ENCODE assay signal across 10 cellular contexts in genomic region chr9:4235951-4236804, GRCh38.
DNase-seq lines count a peak whose midpoint lies in the region; ATAC-seq and TF ChIP-seq lines count a peak whose summit lies in the region.
"Had no signal": no experiment of that assay in that cellular context is flagged by ENCODE, and none has a peak within 500 bp of the region (broad histone marks: within the 10 kb centered on the region; RNA-seq: fewer than 3 reads in every experiment).

No MANE protein-coding gene starts in this region.

- H3K4me3 ChIP-seq in left ventricle myocardium inferior (no peak overlapping the region), uterus (no peak overlapping the region)

- peak overlapping the region; percentile 72 for H3K27ac ChIP-seq in left ventricle myocardium inferior (replicated peaks)
- peak overlapping the region; percentile 49 to 79 for H3K27ac ChIP-seq in uterus
- H3K27ac ChIP-seq: C4-2B had no signal

- no peaks in the 10 kb centered on the region for H3K27me3 ChIP-seq in left ventricle myocardium inferior (ENCODE audit: low read depth)
- no peaks in the 10 kb centered on the region for H3K27me3 ChIP-seq in uterus

- intact Hi-C loops in left ventricle myocardium inferior (cut with micrococcal nuclease) (no loop called here), Right ventricle myocardium inferior (cut with DNase I) (no loop called here), left colon (cut with DNase I, micrococcal nuclease) (no loop called here), uterus (cut with DNase I; ENCODE audit: low total_unique reads) (no loop called here)

- TF ChIP-seq CTCF in left ventricle myocardium inferior (IDR thresholded peaks at IDR 0.05; ENCODE audit: borderline replicate concordance) (no peak), uterus (IDR thresholded peaks at IDR 0.05) (no peak)

- H3K9me3 ChIP-seq in left ventricle myocardium inferior (replicated peaks) (peaks cover 10% of the 10 kb centered on the region), uterus (no peaks in the 10 kb centered on the region)

- DNase-seq in left ventricle myocardium inferior (no peak), Right ventricle myocardium inferior (ENCODE audit: missing footprints) (no peak), astrocyte of the hippocampus (ENCODE audit: low read depth, low spot score) (peak; percentile 90), left colon (no peak), uterus (no peak), NCI-H446 (lab: John Stamatoyannopoulos, UW) (no peak), GF-D8 (lab: John Stamatoyannopoulos, UW) (no peak)
- no peak for DNase-seq in stimulated activated CD4-positive, alpha-beta T cell treated with anti-CD3 and anti-CD28 coated beads, Interleukin-2, amount 100 ng/mL, for 24 hours
- DNase-seq: NCI-H510A had no signal

- ATAC-seq in Right ventricle myocardium inferior = no peak
- ATAC-seq in left colon = peak; percentile 98

- H3K4me1 ChIP-seq in left ventricle myocardium inferior = peaks cover 15% of the 10 kb centered on the region
- no peaks in the 10 kb centered on the region for H3K4me1 ChIP-seq in uterus

- no peak for TF ChIP-seq POLR2A in uterus (IDR thresholded peaks at IDR 0.05)

- no peaks in the 10 kb centered on the region for H3K36me3 ChIP-seq in left ventricle myocardium inferior
- no peaks in the 10 kb centered on the region for H3K36me3 ChIP-seq in uterus
